In genomic region chr5:150410524-150411244, GRCh38 we compare ENCODE assay signal across 8 cellular contexts. TPM values are rescaled to one million over a fixed set of nuclear protein-coding genes. Genes with fewer than 3 reads are reported as not detected.
DNase-seq lines count a peak whose midpoint lies in the region; ATAC-seq, FAIRE-seq and TF ChIP-seq lines count a peak whose summit lies in the region.

No MANE protein-coding gene starts in this region.

- TF ChIP-seq CTCF in coronary artery (IDR thresholded peaks at IDR 0.05): no peak

- peaks cover 6% of the 10 kb centered on the region for H3K27me3 Mint-ChIP-seq in stimulated activated memory B cell treated with anti-CD40 and anti-IgM and Interleukin-4, amounts not matched to agents 10 μg/mL and 1 μg/mL and 100 μg/mL, for 72 hours

- H3K27ac Mint-ChIP-seq in stimulated activated memory B cell treated with anti-CD40 and anti-IgM and Interleukin-4, amounts not matched to agents 10 μg/mL and 1 μg/mL and 100 μg/mL, for 72 hours: peak overlapping the region; percentile 100

- peak overlapping the region; percentile 90 for H3K4me3 Mint-ChIP-seq in stimulated activated memory B cell treated with anti-CD40 and anti-IgM and Interleukin-4, amounts not matched to agents 10 μg/mL and 1 μg/mL and 100 μg/mL, for 72 hours

- peak; percentile 77 for FAIRE-seq in TTC549 (lab: Jason Lieb, UNC)

- peaks cover 69% of the 10 kb centered on the region for H3K36me3 Mint-ChIP-seq in stimulated activated memory B cell treated with anti-CD40 and anti-IgM and Interleukin-4, amounts not matched to agents 10 μg/mL and 1 μg/mL and 100 μg/mL, for 72 hours

- H3K4me1 Mint-ChIP-seq in stimulated activated memory B cell treated with anti-CD40 and anti-IgM and Interleukin-4, amounts not matched to agents 10 μg/mL and 1 μg/mL and 100 μg/mL, for 72 hours: peaks cover 66% of the 10 kb centered on the region

- ATAC-seq in left lobe of liver (peak; percentile 79), GM18519 (IDR thresholded peaks at IDR 0.05; ENCODE audit: low FRiP score, unreplicated experiment) (no peak)
- peak; percentile 59 for ATAC-seq in stimulated activated memory B cell treated with anti-CD40 and anti-IgM and Interleukin-4, amounts not matched to agents 10 μg/mL and 1 μg/mL and 100 μg/mL, for 72 hours

- DNase-seq in activated gamma-delta T cell treated with Interleukin-2 at 50 U/mL for 16 hours (peak; percentile 34), activated gamma-delta T cell (lab: John Stamatoyannopoulos, UW) (no peak), NCI-H2081 (lab: John Stamatoyannopoulos, UW) (peak; percentile 51 to 67), coronary artery (ENCODE audit: low spot score) (no peak), left lobe of liver (ENCODE audit: low spot score) (peak; percentile 65)

- peak overlapping the region; percentile 68 for H3K4me3 ChIP-seq in coronary artery

- H3K9me3 Mint-ChIP-seq in stimulated activated memory B cell treated with anti-CD40 and anti-IgM and Interleukin-4, amounts not matched to agents 10 μg/mL and 1 μg/mL and 100 μg/mL, for 72 hours: no peaks in the 10 kb centered on the region

- peak overlapping the region; percentile 79 to 89 for H3K27ac ChIP-seq in coronary artery

RNA-seq across cellular contexts. Expression of gene CD74, which starts 2.0 kb away (rescaled TPM):
- total RNA-seq in left lobe of liver: 89.1 TPM

RNA-seq across cellular contexts. Expression of gene RPS14, which starts 38.9 kb away (rescaled TPM):
- 660 TPM for total RNA-seq in left lobe of liver

RNA-seq across cellular contexts. Expression of gene TCOF1, which starts 53.2 kb away (rescaled TPM):
- 9.9 TPM for total RNA-seq in left lobe of liver

Comparison
In these comparisons a context has a peak if more than half of its experiments do, and no peak if none do; other contexts are left out.
1. DNase-seq: peak in activated gamma-delta T cell treated with Interleukin-2 at 50 U/mL for 16 hours (single experiment), NCI-H2081 (2 of 2) and left lobe of liver (single experiment); none in activated gamma-delta T cell (single experiment) and coronary artery (single experiment).